Comparison of ENCODE assay signal across 29 cellular contexts in genomic region chr7:132063800-132064199, GRCh38.
"Had no signal": no experiment of that assay in that cellular context is flagged by ENCODE, and none has a peak within 500 bp of the region (broad histone marks: within the 10 kb centered on the region; RNA-seq: fewer than 3 reads in every experiment).

No MANE protein-coding gene starts in this region.

- DNase-seq: colonic mucosa; dermis blood vessel endothelial cell; effector memory CD4-positive, alpha-beta T cell; foreskin melanocyte; kidney; mucosa of descending colon; naive B cell; stimulated activated CD4-positive, alpha-beta T cell treated with anti-CD3 and anti-CD28 coated beads, Interleukin-12 subunit alpha, Interleukin-12 subunit beta, amount 100 ng/mL, for 4 hours; stimulated activated CD4-positive, alpha-beta T cell treated with anti-CD3 and anti-CD28 coated beads, Interleukin-1b, Interleukin-23, amount 100 ng/mL, for 48 hours; stimulated activated CD4-positive, alpha-beta T cell treated with anti-CD3 and anti-CD28 coated beads, Interleukin-4, amount 100 ng/mL, for 1 hour; stimulated activated CD8-positive, alpha-beta memory T cell treated with anti-CD3 and anti-CD28 coated beads, Interleukin-4, amount 100 ng/mL, for 48 hours; stimulated activated naive CD4-positive, alpha-beta T cell; stimulated activated naive CD8-positive, alpha-beta T cell treated with anti-CD3 and anti-CD28 coated beads, Interleukin-15, amount 100 ng/mL, for 72 hours; transverse colon; upper lobe of right lung; uterus had no signal

- H3K4me3 ChIP-seq: colonic mucosa, esophagus muscularis mucosa, lung, mucosa of descending colon, prostate gland, right atrium auricular region, smooth muscle cell, suprapubic skin, transverse colon, upper lobe of right lung, uterus had no signal

- H3K4me1 Mint-ChIP-seq: memory B cell; naive B cell; stimulated activated naive CD8-positive, alpha-beta T cell treated with anti-CD3 and anti-CD28 coated beads, Interleukin-15, amount 100 ng/mL, for 72 hours had no signal

- H3K36me3 ChIP-seq: colonic mucosa, esophagus muscularis mucosa, neutrophil, prostate gland, right atrium auricular region, suprapubic skin, transverse colon, upper lobe of right lung, uterus had no signal

- H3K27me3 ChIP-seq: colonic mucosa, esophagus muscularis mucosa, neutrophil, right atrium auricular region, transverse colon, upper lobe of right lung, uterus had no signal

- H3K9me3 ChIP-seq: colonic mucosa, esophagus muscularis mucosa, mucosa of descending colon, neutrophil, prostate gland, right atrium auricular region, suprapubic skin, transverse colon, upper lobe of right lung, uterus had no signal

- H3K4me1 ChIP-seq: colonic mucosa, prostate gland had no signal

- H3K27ac ChIP-seq: colonic mucosa, neutrophil, prostate gland, right atrium auricular region, suprapubic skin, transverse colon, upper lobe of right lung, uterus had no signal

- ATAC-seq: left lobe of liver; mucosa of descending colon; natural killer cell treated with Interleukin-12 subunit alpha and Interleukin-12 subunit beta and Interleukin-15 and Interleukin-18, amount 100 ng/mL, for 72 hours; sciatic nerve; stimulated activated naive CD8-positive, alpha-beta T cell treated with anti-CD3 and anti-CD28 coated beads, Interleukin-15, amount 100 ng/mL, for 72 hours; upper lobe of right lung had no signal

- H3K4me3 Mint-ChIP-seq: memory B cell; mesothelial cell of epicardium; natural killer cell treated with Interleukin-12 subunit alpha and Interleukin-12 subunit beta and Interleukin-15 and Interleukin-18, amount 100 ng/mL, for 72 hours; neural crest cell; stimulated activated naive CD8-positive, alpha-beta T cell treated with anti-CD3 and anti-CD28 coated beads, Interleukin-15, amount 100 ng/mL, for 72 hours had no signal

- H3K27me3 Mint-ChIP-seq: naive B cell had no signal

- H3K36me3 Mint-ChIP-seq: memory B cell; mesothelial cell of epicardium; naive B cell; natural killer cell treated with Interleukin-12 subunit alpha and Interleukin-12 subunit beta and Interleukin-15 and Interleukin-18, amount 100 ng/mL, for 72 hours had no signal

- H3K4me2 ChIP-seq: smooth muscle cell had no signal

- H3K27ac Mint-ChIP-seq: memory B cell; mesothelial cell of epicardium; natural killer cell treated with Interleukin-12 subunit alpha and Interleukin-12 subunit beta and Interleukin-15 and Interleukin-18, amount 100 ng/mL, for 72 hours; stimulated activated naive CD8-positive, alpha-beta T cell treated with anti-CD3 and anti-CD28 coated beads, Interleukin-15, amount 100 ng/mL, for 72 hours had no signal

- H3K9me3 Mint-ChIP-seq: memory B cell; natural killer cell treated with Interleukin-12 subunit alpha and Interleukin-12 subunit beta and Interleukin-15 and Interleukin-18, amount 100 ng/mL, for 72 hours had no signal
